ENCODE assay signal across 1 cellular context in the genomic region with DNA sequence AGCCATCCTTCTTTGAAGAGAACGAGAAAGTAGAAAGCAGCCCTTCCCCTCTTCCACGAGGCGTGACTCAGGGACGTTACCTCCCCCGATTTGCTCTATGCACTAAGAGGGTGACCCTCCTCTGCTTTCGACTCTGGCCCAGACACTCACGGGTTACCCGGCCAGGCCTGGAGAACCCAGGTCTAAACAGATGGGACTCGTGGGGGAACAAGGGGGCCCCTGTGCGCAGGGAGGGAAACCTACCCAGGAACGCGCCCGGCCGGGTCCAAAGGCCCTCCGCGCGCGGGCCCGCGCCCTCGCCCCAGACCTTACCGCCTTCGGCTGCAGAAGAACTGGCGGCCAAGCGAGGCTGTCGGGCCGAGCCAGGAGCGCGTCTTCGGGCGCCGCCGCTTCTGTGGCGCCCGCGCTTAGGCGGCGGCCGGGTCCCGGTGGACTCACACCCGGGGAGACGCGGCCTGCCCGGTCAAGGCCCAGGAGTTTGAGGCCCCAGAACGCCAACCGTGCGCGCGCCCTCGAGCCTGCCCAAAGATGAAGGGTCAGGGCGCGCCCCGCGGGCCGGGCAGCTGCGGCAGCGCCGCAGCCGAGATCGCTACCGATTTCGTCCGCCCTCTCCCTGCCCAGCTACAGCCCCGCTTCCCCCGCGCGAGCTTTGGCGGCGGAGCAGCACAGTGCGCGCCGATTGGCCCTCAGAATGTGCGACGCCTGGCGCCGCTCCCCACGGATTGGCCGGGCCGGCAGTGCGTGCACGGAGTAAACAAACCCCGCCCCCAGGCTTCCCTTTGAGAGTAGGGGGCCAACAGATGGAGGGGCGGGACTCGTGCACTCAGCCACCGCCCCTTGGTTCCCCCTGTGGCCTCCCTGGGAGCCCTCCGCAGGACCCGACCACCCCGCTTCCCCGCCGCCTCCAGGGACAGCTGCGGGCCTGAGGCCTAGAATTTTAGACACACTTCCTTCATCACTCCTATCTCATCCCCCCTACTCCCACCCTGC.
TF ChIP-seq lines count a peak whose summit lies in the region.

A gene with protein sequence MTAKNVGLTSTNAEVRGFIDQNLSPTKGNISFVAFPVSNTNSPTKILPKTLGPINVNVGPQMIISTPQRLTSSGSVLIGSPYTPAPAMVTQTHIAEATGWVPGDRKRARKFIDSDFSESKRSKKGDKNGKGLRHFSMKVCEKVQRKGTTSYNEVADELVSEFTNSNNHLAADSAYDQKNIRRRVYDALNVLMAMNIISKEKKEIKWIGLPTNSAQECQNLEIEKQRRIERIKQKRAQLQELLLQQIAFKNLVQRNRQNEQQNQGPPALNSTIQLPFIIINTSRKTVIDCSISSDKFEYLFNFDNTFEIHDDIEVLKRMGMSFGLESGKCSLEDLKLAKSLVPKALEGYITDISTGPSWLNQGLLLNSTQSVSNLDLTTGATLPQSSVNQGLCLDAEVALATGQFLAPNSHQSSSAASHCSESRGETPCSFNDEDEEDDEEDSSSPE (minus strand): TSS at position 674 of the 990 bp plus-strand sequence. CDS start 47,795 bp downstream, outside the sequence.

TF ChIP-seq in HepG2, 621 proteins besides CTCF, POLR2A, EP300 and RAD21 (continued from another document):
- TF ChIP-seq, protein P1, sequence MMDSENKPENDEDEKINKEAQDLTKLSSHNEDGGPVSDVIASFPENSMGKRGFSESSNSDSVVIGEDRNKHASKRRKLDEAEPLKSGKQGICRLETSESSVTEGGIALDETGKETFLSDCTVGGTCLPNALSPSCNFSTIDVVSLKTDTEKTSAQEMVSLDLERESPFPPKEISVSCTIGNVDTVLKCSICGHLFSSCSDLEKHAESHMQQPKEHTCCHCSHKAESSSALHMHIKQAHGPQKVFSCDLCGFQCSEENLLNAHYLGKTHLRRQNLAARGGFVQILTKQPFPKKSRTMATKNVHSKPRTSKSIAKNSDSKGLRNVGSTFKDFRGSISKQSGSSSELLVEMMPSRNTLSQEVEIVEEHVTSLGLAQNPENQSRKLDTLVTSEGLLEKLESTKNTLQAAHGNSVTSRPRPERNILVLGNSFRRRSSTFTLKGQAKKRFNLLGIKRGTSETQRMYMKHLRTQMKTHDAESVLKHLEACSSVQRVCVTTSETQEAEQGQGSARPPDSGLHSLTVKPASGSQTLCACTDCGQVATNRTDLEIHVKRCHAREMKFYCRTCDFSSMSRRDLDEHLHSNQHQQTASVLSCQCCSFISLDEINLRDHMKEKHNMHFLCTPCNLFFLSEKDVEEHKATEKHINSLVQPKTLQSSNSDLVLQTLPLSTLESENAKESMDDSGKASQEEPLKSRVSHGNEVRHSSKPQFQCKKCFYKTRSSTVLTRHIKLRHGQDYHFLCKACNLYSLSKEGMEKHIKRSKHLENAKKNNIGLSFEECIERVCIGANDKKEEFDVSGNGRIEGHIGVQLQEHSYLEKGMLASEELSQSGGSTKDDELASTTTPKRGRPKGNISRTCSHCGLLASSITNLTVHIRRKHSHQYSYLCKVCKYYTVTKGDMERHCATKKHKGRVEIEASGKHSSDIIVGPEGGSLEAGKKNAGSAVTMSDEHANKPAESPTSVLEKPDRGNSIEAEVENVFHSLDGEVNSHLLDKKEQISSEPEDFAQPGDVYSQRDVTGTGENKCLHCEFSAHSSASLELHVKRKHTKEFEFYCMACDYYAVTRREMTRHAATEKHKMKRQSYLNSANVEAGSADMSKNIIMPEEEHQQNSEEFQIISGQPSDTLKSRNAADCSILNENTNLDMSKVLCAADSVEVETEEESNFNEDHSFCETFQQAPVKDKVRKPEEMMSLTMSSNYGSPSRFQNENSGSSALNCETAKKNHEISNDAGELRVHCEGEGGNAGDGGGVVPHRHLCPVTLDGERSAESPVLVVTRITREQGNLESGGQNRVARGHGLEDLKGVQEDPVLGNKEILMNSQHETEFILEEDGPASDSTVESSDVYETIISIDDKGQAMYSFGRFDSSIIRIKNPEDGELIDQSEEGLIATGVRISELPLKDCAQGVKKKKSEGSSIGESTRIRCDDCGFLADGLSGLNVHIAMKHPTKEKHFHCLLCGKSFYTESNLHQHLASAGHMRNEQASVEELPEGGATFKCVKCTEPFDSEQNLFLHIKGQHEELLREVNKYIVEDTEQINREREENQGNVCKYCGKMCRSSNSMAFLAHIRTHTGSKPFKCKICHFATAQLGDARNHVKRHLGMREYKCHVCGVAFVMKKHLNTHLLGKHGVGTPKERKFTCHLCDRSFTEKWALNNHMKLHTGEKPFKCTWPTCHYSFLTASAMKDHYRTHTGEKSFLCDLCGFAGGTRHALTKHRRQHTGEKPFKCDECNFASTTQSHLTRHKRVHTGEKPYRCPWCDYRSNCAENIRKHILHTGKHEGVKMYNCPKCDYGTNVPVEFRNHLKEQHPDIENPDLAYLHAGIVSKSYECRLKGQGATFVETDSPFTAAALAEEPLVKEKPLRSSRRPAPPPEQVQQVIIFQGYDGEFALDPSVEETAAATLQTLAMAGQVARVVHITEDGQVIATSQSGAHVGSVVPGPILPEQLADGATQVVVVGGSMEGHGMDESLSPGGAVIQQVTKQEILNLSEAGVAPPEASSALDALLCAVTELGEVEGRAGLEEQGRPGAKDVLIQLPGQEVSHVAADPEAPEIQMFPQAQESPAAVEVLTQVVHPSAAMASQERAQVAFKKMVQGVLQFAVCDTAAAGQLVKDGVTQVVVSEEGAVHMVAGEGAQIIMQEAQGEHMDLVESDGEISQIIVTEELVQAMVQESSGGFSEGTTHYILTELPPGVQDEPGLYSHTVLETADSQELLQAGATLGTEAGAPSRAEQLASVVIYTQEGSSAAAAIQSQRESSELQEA (CRISPR knock-in tag; IDR thresholded peaks at IDR 0.05; ENCODE audit: not compliant biosample characterization), result peak; percentile 89
- no peak for TF ChIP-seq ZC3H4 (CRISPR knock-in tag; IDR thresholded peaks at IDR 0.05; ENCODE audit: borderline replicate concordance)
- TF ChIP-seq, protein P2, sequence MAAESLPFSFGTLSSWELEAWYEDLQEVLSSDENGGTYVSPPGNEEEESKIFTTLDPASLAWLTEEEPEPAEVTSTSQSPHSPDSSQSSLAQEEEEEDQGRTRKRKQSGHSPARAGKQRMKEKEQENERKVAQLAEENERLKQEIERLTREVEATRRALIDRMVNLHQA (CRISPR knock-in tag; IDR thresholded peaks at IDR 0.05), result no peak
- TF ChIP-seq KDM6A (CRISPR knock-in tag; IDR thresholded peaks at IDR 0.05; ENCODE audit: low read depth), result no peak
- no peak for TF ChIP-seq IKZF1 (IDR thresholded peaks at IDR 0.05)
- TF ChIP-seq ZNF781 (CRISPR knock-in tag; IDR thresholded peaks at IDR 0.05; ENCODE audit: borderline replicate concordance, not compliant biosample characterization), result no peak
- TF ChIP-seq ZNF30 (CRISPR knock-in tag; IDR thresholded peaks at IDR 0.05), result no peak
- TF ChIP-seq, protein P3, sequence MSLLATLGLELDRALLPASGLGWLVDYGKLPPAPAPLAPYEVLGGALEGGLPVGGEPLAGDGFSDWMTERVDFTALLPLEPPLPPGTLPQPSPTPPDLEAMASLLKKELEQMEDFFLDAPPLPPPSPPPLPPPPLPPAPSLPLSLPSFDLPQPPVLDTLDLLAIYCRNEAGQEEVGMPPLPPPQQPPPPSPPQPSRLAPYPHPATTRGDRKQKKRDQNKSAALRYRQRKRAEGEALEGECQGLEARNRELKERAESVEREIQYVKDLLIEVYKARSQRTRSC (CRISPR knock-in tag; IDR thresholded peaks at IDR 0.05; ENCODE audit: low read depth), result no peak
